8 cellular contexts compared by ENCODE assay signal in genomic region chr16:11396241-11397048, GRCh38. TPM values are rescaled to one million over a fixed set of nuclear protein-coding genes. Genes with fewer than 3 reads are reported as not detected.
A peak's percentile ranks its signal among the peaks of the same experiment; 100 is the strongest.
DNase-seq lines count a peak whose midpoint lies in the region; ATAC-seq and TF ChIP-seq lines count a peak whose summit lies in the region.

No MANE protein-coding gene starts in this region.

- peaks cover 5% of the 10 kb centered on the region for H3K4me1 ChIP-seq in KMS-11 (ENCODE audit: low read depth, poor library complexity, severe bottlenecking)
- peaks cover 0 to 2% of the 10 kb centered on the region in 2 donors for H3K4me1 ChIP-seq in adrenal gland (replicated peaks in 1 of 2)

- H3K9me3 ChIP-seq in adrenal gland (replicated peaks in 1 of 3) = no peaks in the 10 kb centered on the region

- intact Hi-C loops in adrenal gland (cut with DNase I) = loop anchor here (5.0 to 10.0 kb wide), 5 partner anchors 246 to 416 kb away; no protein-coding TSS in a partner anchor
- intact Hi-C loops in left ventricle myocardium superior (cut with micrococcal nuclease) = no loop called here

- no peak overlapping the region for H3K9ac ChIP-seq in KMS-11

- peak; percentile 84 for ATAC-seq in left ventricle myocardium superior
- ATAC-seq in HG03565 (IDR thresholded peaks at IDR 0.05; ENCODE audit: unreplicated experiment) = no peak
- ATAC-seq in GM21825 (IDR thresholded peaks at IDR 0.05; ENCODE audit: unreplicated experiment) = no peak

- H3K36me3 ChIP-seq in KMS-11 (ENCODE audit: insufficient read depth) (no peaks in the 10 kb centered on the region), adrenal gland (replicated peaks in 1 of 2) (no peaks in the 10 kb centered on the region)

- H3K27ac ChIP-seq in KMS-11 (no peak overlapping the region), adrenal gland (no peak overlapping the region)

- H3K27me3 ChIP-seq in KMS-11 (ENCODE audit: insufficient read depth, low read depth) = no peaks in the 10 kb centered on the region
- H3K27me3 ChIP-seq in adrenal gland = no peaks in the 10 kb centered on the region

- H3K79me2 ChIP-seq in KMS-11 (ENCODE audit: insufficient read depth, low read depth) = no peaks in the 10 kb centered on the region

- WGBS in adrenal gland, 4 donors = 41 to 45% (median 43%) methylated on average over 12 to 24 of the region's 24 CpGs

- no peak overlapping the region for H2AFZ ChIP-seq in KMS-11 (ENCODE audit: low read depth)

- peak; percentile 100 for TF ChIP-seq CTCF in KMS-11 (conservative IDR thresholded peaks at IDR 0.05; ENCODE audit: low read depth, low read length)
- peak; percentile 95 to 99 (median 98) for TF ChIP-seq CTCF in adrenal gland (IDR thresholded peaks at IDR 0.05)
- peak; percentile 98 for TF ChIP-seq CTCF in retinal pigment epithelial cell (conservative IDR thresholded peaks at IDR 0.05; ENCODE audit: low read depth, low read length)

- no peaks in the 10 kb centered on the region for H4K20me1 ChIP-seq in KMS-11 (ENCODE audit: insufficient read depth)

- TF ChIP-seq POLR2A in adrenal gland (IDR thresholded peaks at IDR 0.05) = no peak

- DNase-seq in Daoy (ENCODE audit: low read depth) (peak; percentile 60), T follicular helper cell (ENCODE audit: low read depth) (peak; percentile 52), adrenal gland (peak; percentile 77 to 88 (median 82)), left ventricle myocardium superior (peak; percentile 81), retinal pigment epithelial cell (ENCODE audit: low read depth) (peak; percentile 6)

- no peak overlapping the region for H3K4me2 ChIP-seq in KMS-11

- no peak overlapping the region for H3K4me3 ChIP-seq in KMS-11 (IDR thresholded peaks at IDR 0.05; ENCODE audit: insufficient read depth, low read depth, low read length)
- no peak overlapping the region for H3K4me3 ChIP-seq in adrenal gland
- H3K4me3 ChIP-seq in retinal pigment epithelial cell (ENCODE audit: low read length) = no peak overlapping the region

RNA-seq across cellular contexts. Expression of gene RMI2, which starts 51.2 kb away (rescaled TPM):
- 30.2 and 30.8 TPM in 2 replicates for total RNA-seq in Daoy (2014; rRNA removed; shearing (Covaris generic))
- total RNA-seq in adrenal gland (1 to 10 TPM in 4 of 8 donors, under 1 TPM in 2, not detected in 2; 0.70 to 3.9 (median 1.3) TPM), left ventricle myocardium superior (0.45 TPM)
- polyA plus RNA-seq in adrenal gland = 1 to 10 TPM in 2 of 3 donors, under 1 TPM in 1; 0.56 to 1.3 (median 1.0) TPM

Comparison
In these comparisons a context has a peak if more than half of its experiments do, and no peak if none do; other contexts are left out.
1. DNase-seq: peak in every context shown above with its lines; median percentile 82 in adrenal gland; 81 in left ventricle myocardium superior; 60 in Daoy; 52 in T follicular helper cell; 6 in retinal pigment epithelial cell.